Comparison of ENCODE assay signal across 22 cellular contexts in genomic region chr18:37261988-37262387, GRCh38.
"Had no signal": no experiment of that assay in that cellular context is flagged by ENCODE, and none has a peak within 500 bp of the region (broad histone marks: within the 10 kb centered on the region; RNA-seq: fewer than 3 reads in every experiment).

No MANE protein-coding gene starts in this region.

- H2AFZ ChIP-seq: parathyroid adenoma had no signal

- H3K9me3 Mint-ChIP-seq: memory B cell; mesothelial cell of epicardium; natural killer cell treated with Interleukin-12 subunit alpha and Interleukin-12 subunit beta and Interleukin-15 and Interleukin-18, amount 100 ng/mL, for 72 hours; neural crest cell had no signal

- DNase-seq: colonic mucosa; dermis blood vessel endothelial cell; left ventricle myocardium superior; mucosa of descending colon; naive B cell; sigmoid colon; stimulated activated CD4-positive, alpha-beta T cell treated with anti-CD3 and anti-CD28 coated beads, Interleukin-4, amount 100 ng/mL, for 4 hours; stimulated activated naive CD8-positive, alpha-beta T cell treated with anti-CD3 and anti-CD28 coated beads, Interleukin-15, Interleukin-2, amounts not matched to agents 100 U/mL and 50 U/mL, for 24 hours; upper lobe of right lung; uterus had no signal

- H3K9me3 ChIP-seq: colonic mucosa, mucosa of descending colon, sigmoid colon, thoracic aorta, tibial nerve, upper lobe of right lung, uterus had no signal

- H3K27ac Mint-ChIP-seq: memory B cell; mesothelial cell of epicardium; naive B cell; natural killer cell treated with Interleukin-12 subunit alpha and Interleukin-12 subunit beta and Interleukin-15 and Interleukin-18, amount 100 ng/mL, for 72 hours; progenitor cell of endocrine pancreas; stimulated activated memory B cell treated with anti-CD40 and anti-IgM and Interleukin-4, amounts not matched to agents 10 μg/mL and 1 μg/mL and 100 μg/mL, for 72 hours had no signal

- H3K79me2 ChIP-seq: parathyroid adenoma had no signal

- H3K4me1 ChIP-seq: colonic mucosa, parathyroid adenoma, sigmoid colon, tibial nerve, upper lobe of right lung, uterus had no signal

- H3K36me3 Mint-ChIP-seq: memory B cell; mesothelial cell of epicardium; naive B cell; natural killer cell treated with Interleukin-12 subunit alpha and Interleukin-12 subunit beta and Interleukin-15 and Interleukin-18, amount 100 ng/mL, for 72 hours; stimulated activated memory B cell treated with anti-CD40 and anti-IgM and Interleukin-4, amounts not matched to agents 10 μg/mL and 1 μg/mL and 100 μg/mL, for 72 hours had no signal

- H3K4me3 Mint-ChIP-seq: memory B cell; mesothelial cell of epicardium; naive B cell; natural killer cell treated with Interleukin-12 subunit alpha and Interleukin-12 subunit beta and Interleukin-15 and Interleukin-18, amount 100 ng/mL, for 72 hours; neural crest cell; stimulated activated memory B cell treated with anti-CD40 and anti-IgM and Interleukin-4, amounts not matched to agents 10 μg/mL and 1 μg/mL and 100 μg/mL, for 72 hours had no signal

- FAIRE-seq: frontal cortex, keratinocyte had no signal

- H3K36me3 ChIP-seq: colonic mucosa, sigmoid colon, thoracic aorta, tibial nerve, upper lobe of right lung, uterus had no signal

- H3K27ac ChIP-seq: colonic mucosa, parathyroid adenoma, sigmoid colon, thoracic aorta, tibial nerve, upper lobe of right lung, uterus had no signal

- H3K4me1 Mint-ChIP-seq: mesothelial cell of epicardium; neural crest cell; stimulated activated memory B cell treated with anti-CD40 and anti-IgM and Interleukin-4, amounts not matched to agents 10 μg/mL and 1 μg/mL and 100 μg/mL, for 72 hours had no signal

- H3K4me3 ChIP-seq: colonic mucosa, lung, mucosa of descending colon, sigmoid colon, thoracic aorta, tibial nerve, upper lobe of right lung, uterus had no signal

- H3K27me3 ChIP-seq: colonic mucosa, upper lobe of right lung, uterus had no signal

- ATAC-seq: left ventricle myocardium superior; mucosa of descending colon; natural killer cell treated with Interleukin-12 subunit alpha and Interleukin-12 subunit beta and Interleukin-15 and Interleukin-18, amount 100 ng/mL, for 72 hours; stimulated activated memory B cell treated with anti-CD40 and anti-IgM and Interleukin-4, amounts not matched to agents 10 μg/mL and 1 μg/mL and 100 μg/mL, for 72 hours; stimulated activated naive CD8-positive, alpha-beta T cell treated with anti-CD3 and anti-CD28 coated beads, Interleukin-15, Interleukin-2, amounts not matched to agents 100 U/mL and 50 U/mL, for 24 hours; upper lobe of right lung had no signal

- H3K9ac ChIP-seq: parathyroid adenoma had no signal
